In genomic region chr17:47850692-47851573, GRCh38 we compare ENCODE assay signal across 8 cellular contexts. TPM values are rescaled to one million over a fixed set of nuclear protein-coding genes. Genes with fewer than 3 reads are reported as not detected.
DNase-seq lines count a peak whose midpoint lies in the region; ATAC-seq, FAIRE-seq and TF ChIP-seq lines count a peak whose summit lies in the region.

Gene SP6, minus strand, starts transcription at chr17:47851163. Its CDS starts 2,734 bp downstream, at chr17:47848429.

- peak; percentile 86 for DNase-seq in HTR-8/SVneo (ENCODE audit: insufficient read length, low spot score)
- peak; percentile 96 for DNase-seq in RWPE2 (ENCODE audit: low spot score)
- peak in 1 of 2 donors; percentile 64 for DNase-seq in activated naive CD4-positive, alpha-beta T cell treated with anti-CD3 and anti-CD28 coated beads, Interleukin-2, amount 50 U/mL, for 72 hours (ENCODE audit: low spot score in 2 of 2)
- DNase-seq in right atrium auricular region (ENCODE audit: low spot score), result no peak
- DNase-seq in gastrocnemius medialis, result no peak
- no peak for DNase-seq in CD14-positive monocyte (ENCODE audit: low spot score)

- in situ Hi-C loops in gastrocnemius medialis (cut with MboI; ENCODE audit: low sequenced_read_pairs in 4 of 4), result no loop called here

- H3K4me3 ChIP-seq in ACC112 (ENCODE audit: low read depth, low read length), result peak within 1 kb of the TSS; percentile 34; the same call in 1 of the 2 replicates
- H3K4me3 ChIP-seq in RWPE2 (ENCODE audit: severe bottlenecking), result peak within 1 kb of the TSS; percentile 54
- peak within 1 kb of the TSS; percentile 19 to 45 for H3K4me3 ChIP-seq in right atrium auricular region
- peak within 1 kb of the TSS; percentile 28 to 44 (median 40) for H3K4me3 ChIP-seq in gastrocnemius medialis

- peaks cover 0 to 5% of the 10 kb centered on the region in 2 donors for H3K36me3 Mint-ChIP-seq in activated naive CD4-positive, alpha-beta T cell treated with anti-CD3 and anti-CD28 coated beads, Interleukin-2, amount 50 U/mL, for 72 hours
- peaks cover 0 to 8% of the 10 kb centered on the region in 2 donors for H3K36me3 Mint-ChIP-seq in CD14-positive monocyte

- H3K27ac ChIP-seq in ACC112 (ENCODE audit: low read depth, low read length) (no peak within 1 kb of the TSS), RWPE2 (ENCODE audit: poor library complexity, severe bottlenecking) (peak within 1 kb of the TSS; percentile 59), right atrium auricular region (no peak within 1 kb of the TSS), gastrocnemius medialis (no peak within 1 kb of the TSS)

- peak; percentile 92 for FAIRE-seq in HTR-8/SVneo (lab: Jason Lieb, UNC)

- H3K4me1 ChIP-seq in ACC112 (ENCODE audit: control insufficient read depth, insufficient read depth, low read length, unreplicated experiment) (peaks cover 10% of the 10 kb centered on the region), RWPE2 (ENCODE audit: insufficient read depth, poor library complexity, severe bottlenecking) (peaks cover 6% of the 10 kb centered on the region), right atrium auricular region (peaks cover 0 to 35% of the 10 kb centered on the region in 2 donors), gastrocnemius medialis (peaks cover 5 to 16% of the 10 kb centered on the region in 2 donors)

- peaks cover 15% of the 10 kb centered on the region for H3K4me1 Mint-ChIP-seq in CD14-positive monocyte

- H3K79me2 ChIP-seq in ACC112 (ENCODE audit: control insufficient read depth, insufficient read depth, low read length, unreplicated experiment), result no peaks in the 10 kb centered on the region

- H3K27me3 ChIP-seq in ACC112 (ENCODE audit: insufficient read depth, low read length) (peaks cover 99% of the 10 kb centered on the region), RWPE2 (ENCODE audit: insufficient read depth, poor library complexity, severe bottlenecking) (no peaks in the 10 kb centered on the region), right atrium auricular region (peaks cover 34 to 38% of the 10 kb centered on the region in 2 donors), gastrocnemius medialis (peaks cover 95 to 98% (median 96%) of the 10 kb centered on the region in 3 donors)

- H3K36me3 ChIP-seq in ACC112 (ENCODE audit: insufficient read depth, low read length) (no peaks in the 10 kb centered on the region), RWPE2 (ENCODE audit: low read depth) (peaks cover 2% of the 10 kb centered on the region; the same call in 1 of the 2 replicates), right atrium auricular region (no peaks in the 10 kb centered on the region), gastrocnemius medialis (no peaks in the 10 kb centered on the region)

- no peaks in the 10 kb centered on the region for H3K9me3 Mint-ChIP-seq in activated naive CD4-positive, alpha-beta T cell treated with anti-CD3 and anti-CD28 coated beads, Interleukin-2, amount 50 U/mL, for 72 hours
- H3K9me3 Mint-ChIP-seq in CD14-positive monocyte, result peaks cover 0 to 18% (median 10%) of the 10 kb centered on the region in 7 donors

- TF ChIP-seq CTCF in RWPE2 (IDR thresholded peaks at IDR 0.05; ENCODE audit: poor library complexity, severe bottlenecking) (peak; percentile 39), right atrium auricular region (IDR thresholded peaks at IDR 0.05) (peak in 1 of 2 donors; percentile 53), gastrocnemius medialis (IDR thresholded peaks at IDR 0.05 in 4 of 5, conservative IDR thresholded peaks at IDR 0.05 in 1 of 5) (no peak), CD14-positive monocyte (IDR thresholded peaks at IDR 0.05) (no peak)

- ATAC-seq in RWPE2 (ENCODE audit: low read depth) (peak; percentile 93), gastrocnemius medialis (peak; percentile 43 to 76), GM19351 (IDR thresholded peaks at IDR 0.05; ENCODE audit: unreplicated experiment) (no peak)
- ATAC-seq in activated naive CD4-positive, alpha-beta T cell treated with anti-CD3 and anti-CD28 coated beads, Interleukin-2, amount 50 U/mL, for 72 hours, result peak; percentile 89 to 95

- TF ChIP-seq POLR2A in gastrocnemius medialis (IDR thresholded peaks at IDR 0.05), result no peak

- intact Hi-C loops in gastrocnemius medialis (cut with DNase I; ENCODE audit: low total_unique reads) (no loop called here), CD14-positive monocyte (cut with micrococcal nuclease) (no loop called here)

- peaks cover 89 to 99% (median 93%) of the 10 kb centered on the region in 3 donors for H3K27me3 Mint-ChIP-seq in CD14-positive monocyte (ENCODE audit: low read depth in 3 of 3)

- peak within 1 kb of the TSS in 1 of 2 donors; percentile 84 for H3K4me3 Mint-ChIP-seq in CD14-positive monocyte

- H3K27ac Mint-ChIP-seq in activated naive CD4-positive, alpha-beta T cell treated with anti-CD3 and anti-CD28 coated beads, Interleukin-2, amount 50 U/mL, for 72 hours, result no peak within 1 kb of the TSS
- no peak within 1 kb of the TSS for H3K27ac Mint-ChIP-seq in CD14-positive monocyte

- no peaks in the 10 kb centered on the region for H3K9me3 ChIP-seq in RWPE2 (ENCODE audit: severe bottlenecking)
- H3K9me3 ChIP-seq in right atrium auricular region, result no peaks in the 10 kb centered on the region
- H3K9me3 ChIP-seq in gastrocnemius medialis, result no peaks in the 10 kb centered on the region

- no peak within 1 kb of the TSS for H2AFZ ChIP-seq in ACC112 (ENCODE audit: low read length, unreplicated experiment)

RNA-seq across cellular contexts. Expression of gene SP6, which starts in this region (rescaled TPM):
- under 1 TPM; 0.16 to 0.23 TPM for total RNA-seq in activated naive CD4-positive, alpha-beta T cell treated with anti-CD3 and anti-CD28 coated beads, Interleukin-2, amount 50 U/mL, for 72 hours
- 1 to 10 TPM in 1 of 2 donors, not detected in 1; 2.7 TPM for total RNA-seq in right atrium auricular region
- total RNA-seq in gastrocnemius medialis, result under 1 TPM in 1 of 4 donors, not detected in 3; 0.16 TPM
- under 1 TPM in 1 of 2 donors, not detected in 1; 0.06 TPM for polyA plus RNA-seq in CD14-positive monocyte

Comparison
In these comparisons a context has a peak if more than half of its experiments do, and no peak if none do; other contexts are left out.
1. Peak in ATAC-seq in activated naive CD4-positive, alpha-beta T cell treated with anti-CD3 and anti-CD28 coated beads, Interleukin-2, amount 50 U/mL, for 72 hours; RNA of the gene not detected or under 1 TPM.
2. Peak in ATAC-seq and H3K4me3 ChIP-seq in gastrocnemius medialis; RNA of the gene not detected or under 1 TPM.
3. DNase-seq: peak in HTR-8/SVneo (single experiment) and RWPE2 (single experiment); none in right atrium auricular region (single experiment), gastrocnemius medialis (0 of 2) and CD14-positive monocyte (single experiment).
4. Peak in every context shown above with its lines, with median percentiles within 50 percentile points of each other: H3K4me3 ChIP-seq.